ENCODE assay signal across 1 cellular context in genomic region chr4:41143721-41144379, GRCh38.
TF ChIP-seq lines count a peak whose summit lies in the region.

No MANE protein-coding gene starts in this region.

TF ChIP-seq in HCT116, 20 proteins besides CTCF, POLR2A, EP300 and RAD21 (continued from another document):
- TF ChIP-seq ZBTB33 (IDR thresholded peaks at IDR 0.05; ENCODE audit: extremely low read depth, insufficient replicate concordance, low read length) (no peak), TCF7L2 (IDR thresholded peaks at IDR 0.05; ENCODE audit: borderline replicate concordance, extremely low read depth, insufficient read depth, insufficient read length) (no peak), ZFX (IDR thresholded peaks at IDR 0.05) (no peak), POLR2AphosphoS5 (IDR thresholded peaks at IDR 0.05; ENCODE audit: low read depth, low read length) (no peak), YY1 (IDR thresholded peaks at IDR 0.05; ENCODE audit: extremely low read depth, insufficient replicate concordance, low read depth, low read length) (no peak), MAX (IDR thresholded peaks at IDR 0.05) (no peak; the same call in 1 of the 2 replicates), EGR1 (IDR thresholded peaks at IDR 0.05; ENCODE audit: low read depth) (no peak), EZH2 (IDR thresholded peaks at IDR 0.05) (no peak), CBX3 (IDR thresholded peaks at IDR 0.05; ENCODE audit: low read depth) (no peak), ELF1 (IDR thresholded peaks at IDR 0.05; ENCODE audit: borderline replicate concordance, low read depth) (no peak), SRF (IDR thresholded peaks at IDR 0.05; ENCODE audit: low read depth) (no peak), SP1 (IDR thresholded peaks at IDR 0.05; ENCODE audit: low read depth) (no peak), ZNF274 (IDR thresholded peaks at IDR 0.05; ENCODE audit: low read depth, low read length) (no peak)
- TF ChIP-seq, protein P1, sequence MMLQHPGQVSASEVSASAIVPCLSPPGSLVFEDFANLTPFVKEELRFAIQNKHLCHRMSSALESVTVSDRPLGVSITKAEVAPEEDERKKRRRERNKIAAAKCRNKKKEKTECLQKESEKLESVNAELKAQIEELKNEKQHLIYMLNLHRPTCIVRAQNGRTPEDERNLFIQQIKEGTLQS (IDR thresholded peaks at IDR 0.05): no peak
